Comparison of ENCODE assay signal across 24 cellular contexts in the genomic region with DNA sequence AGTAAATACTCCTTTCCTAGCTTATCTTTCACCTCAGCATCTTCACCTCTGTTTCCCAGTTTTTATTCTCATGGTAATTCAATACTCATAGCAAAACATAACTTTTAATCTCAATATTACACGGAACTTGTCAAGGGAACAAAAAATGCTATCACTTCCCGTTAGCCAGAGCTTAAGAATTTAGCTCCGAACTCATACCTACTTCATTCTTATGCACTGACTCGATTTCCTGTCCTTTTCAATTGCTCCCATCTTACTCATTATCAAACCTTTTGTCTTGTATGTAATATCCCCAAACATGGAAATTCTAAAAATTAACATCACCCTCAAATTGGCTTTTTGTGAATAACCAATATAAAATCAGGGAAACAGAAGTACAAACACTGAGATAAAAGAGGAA. TPM values are rescaled to one million over a fixed set of nuclear protein-coding genes. Genes with fewer than 3 reads are reported as not detected.
DNase-seq lines count a peak whose midpoint lies in the region; ATAC-seq, FAIRE-seq and TF ChIP-seq lines count a peak whose summit lies in the region.
"Had no signal": no experiment of that assay in that cellular context is flagged by ENCODE, and none has a peak within 500 bp of the region (broad histone marks: within the 10 kb centered on the region; RNA-seq: fewer than 3 reads in every experiment).

No MANE protein-coding gene starts in this region.

- H3K27me3 ChIP-seq in NT2/D1 (ENCODE audit: insufficient read depth, insufficient read length) (no peaks in the 10 kb centered on the region), small intestine (ENCODE audit: control insufficient read depth in 2 of 2, insufficient read depth in 2 of 2, low read length in 2 of 2) (no peaks in the 10 kb centered on the region), Karpas-422 (ENCODE audit: low read length) (no peaks in the 10 kb centered on the region)

- no peak overlapping the region for H3K4me3 Mint-ChIP-seq in stimulated activated naive B cell treated with anti-CD40 and anti-IgM and Interleukin-4, amounts not matched to agents 10 μg/mL and 1 μg/mL and 100 μg/mL, for 72 hours
- H3K4me3 Mint-ChIP-seq: effector memory CD8-positive, alpha-beta T cell; T-cell; type B pancreatic cell had no signal

- H3K4me2 ChIP-seq in Karpas-422 (ENCODE audit: low read depth, low read length, poor library complexity, severe bottlenecking), result no peak overlapping the region

- no peaks in the 10 kb centered on the region for H4K20me1 ChIP-seq in Karpas-422 (ENCODE audit: insufficient read depth, low read depth, low read length)

- no peaks in the 10 kb centered on the region for H3K9me2 ChIP-seq in Karpas-422 (replicated peaks; ENCODE audit: insufficient read depth, low read length)

- no peaks in the 10 kb centered on the region for H3K79me2 ChIP-seq in Karpas-422 (ENCODE audit: low read length)

- no peak overlapping the region for H3K27ac Mint-ChIP-seq in stimulated activated naive B cell treated with anti-CD40 and anti-IgM and Interleukin-4, amounts not matched to agents 10 μg/mL and 1 μg/mL and 100 μg/mL, for 72 hours
- H3K27ac Mint-ChIP-seq: effector memory CD8-positive, alpha-beta T cell; T-cell; type B pancreatic cell had no signal

- H3K27ac ChIP-seq in small intestine (ENCODE audit: low read depth in 1 of 2, low read length in 1 of 2) (no peak overlapping the region), Karpas-422 (ENCODE audit: low read length) (no peak overlapping the region)
- H3K27ac ChIP-seq: psoas muscle had no signal

- no peak for TF ChIP-seq CTCF in cardiac fibroblast (IDR thresholded peaks at IDR 0.05; ENCODE audit: low read depth, low read length)

- H3K9ac ChIP-seq in NT2/D1 (ENCODE audit: insufficient read length, low read depth) (no peak overlapping the region), Karpas-422 (ENCODE audit: low read length) (no peak overlapping the region)

- no peaks in the 10 kb centered on the region for H3K27me3 Mint-ChIP-seq in stimulated activated naive B cell treated with anti-CD40 and anti-IgM and Interleukin-4, amounts not matched to agents 10 μg/mL and 1 μg/mL and 100 μg/mL, for 72 hours
- H3K27me3 Mint-ChIP-seq: effector memory CD8-positive, alpha-beta T cell; T-cell; type B pancreatic cell had no signal

- no peaks in the 10 kb centered on the region for H3K4me1 ChIP-seq in NT2/D1 (ENCODE audit: insufficient read depth, insufficient read length)
- no peaks in the 10 kb centered on the region for H3K4me1 ChIP-seq in small intestine (ENCODE audit: control insufficient read depth in 2 of 2, insufficient read depth in 1 of 2, low read depth in 1 of 2, low read length in 1 of 2)
- H3K4me1 ChIP-seq in Karpas-422 (ENCODE audit: low read length), result peaks cover 7% of the 10 kb centered on the region
- H3K4me1 ChIP-seq: psoas muscle had no signal

- 85 to 90% (median 86%) methylated on average over 4 of the region's 4 CpGs for WGBS in small intestine, 3 donors

- H3K4me3 ChIP-seq in NT2/D1 (ENCODE audit: insufficient read length, low read depth), result no peak overlapping the region
- no peak overlapping the region for H3K4me3 ChIP-seq in cardiac fibroblast (replicated peaks in 1 of 2; ENCODE audit: low read depth in 2 of 2, low read length in 2 of 2)
- H3K4me3 ChIP-seq in small intestine (ENCODE audit: low read depth in 1 of 2, low read length in 2 of 2), result no peak overlapping the region
- no peak overlapping the region for H3K4me3 ChIP-seq in Karpas-422 (ENCODE audit: low read length)
- H3K4me3 ChIP-seq: psoas muscle had no signal

- H3K36me3 ChIP-seq in NT2/D1 (ENCODE audit: insufficient read depth, insufficient read length, low read length), result peaks cover 29% of the 10 kb centered on the region
- no peaks in the 10 kb centered on the region for H3K36me3 ChIP-seq in small intestine (ENCODE audit: control insufficient read depth in 2 of 2, insufficient read depth in 2 of 2, low read length in 2 of 2)
- H3K36me3 ChIP-seq in Karpas-422 (ENCODE audit: insufficient read depth, low read length), result peaks cover 37% of the 10 kb centered on the region; the same call in 1 of the 2 replicates

- H3K9me3 ChIP-seq in NT2/D1 (ENCODE audit: insufficient read depth, low read length), result no peaks in the 10 kb centered on the region
- H3K9me3 ChIP-seq in small intestine (ENCODE audit: control insufficient read depth, low read depth), result no peaks in the 10 kb centered on the region
- H3K9me3 ChIP-seq in Karpas-422 (ENCODE audit: low read length), result no peaks in the 10 kb centered on the region
- H3K9me3 ChIP-seq: psoas muscle had no signal

- no peak for FAIRE-seq in small intestine (lab: Jason Lieb, UNC)
- FAIRE-seq: HepG2 had no signal

- DNase-seq in EH (ENCODE audit: low read depth), result peak; percentile 77
- peak; percentile 0 for DNase-seq in NT2/D1 (ENCODE audit: low read depth, low spot score)
- peak; percentile 46 to 93 for DNase-seq in cardiac fibroblast (ENCODE audit: low read depth in 2 of 2)
- peak; percentile 76 for DNase-seq in kidney tubule cell (ENCODE audit: low spot score)
- DNase-seq in dedifferentiated amniotic fluid mesenchymal stem cell (ENCODE audit: extremely low spot score), result no peak
- DNase-seq in small intestine, result no peak
- DNase-seq in stimulated activated naive B cell treated with anti-CD40 and anti-IgM and Interleukin-4, amounts not matched to agents 10 μg/mL and 1 μg/mL and 100 μg/mL, for 72 hours, result no peak
- no peak for DNase-seq in Karpas-422
- DNase-seq: activated CD4-positive, alpha-beta T cell treated with anti-CD3 and anti-CD28 coated beads for 4 hours; activated T-cell treated with anti-CD3 and anti-CD28 coated beads, Interleukin-2, amount 50 U/mL, for 48 hours; effector memory CD8-positive, alpha-beta T cell; left colon; NCI-H1105 treated with DMSO at 0.1 percent for 48 hours; NCI-H345; psoas muscle; stimulated activated CD4-positive, alpha-beta T cell treated with anti-CD3 and anti-CD28 coated beads, Interleukin-2, amount 100 ng/mL, for 24 hours; T-cell had no signal

- H3K4me1 Mint-ChIP-seq in stimulated activated naive B cell treated with anti-CD40 and anti-IgM and Interleukin-4, amounts not matched to agents 10 μg/mL and 1 μg/mL and 100 μg/mL, for 72 hours, result peaks cover 3 to 4% of the 10 kb centered on the region in 2 donors
- H3K4me1 Mint-ChIP-seq: T-cell had no signal

- no peak overlapping the region for H2AFZ ChIP-seq in Karpas-422 (ENCODE audit: low read length)

- H3K9me3 Mint-ChIP-seq in stimulated activated naive B cell treated with anti-CD40 and anti-IgM and Interleukin-4, amounts not matched to agents 10 μg/mL and 1 μg/mL and 100 μg/mL, for 72 hours, result no peaks in the 10 kb centered on the region
- H3K9me3 Mint-ChIP-seq: effector memory CD8-positive, alpha-beta T cell; T-cell; type B pancreatic cell had no signal

- ATAC-seq in stimulated activated naive B cell treated with anti-CD40 and anti-IgM and Interleukin-4, amounts not matched to agents 10 μg/mL and 1 μg/mL and 100 μg/mL, for 72 hours (replicated peaks), result no peak
- ATAC-seq: effector memory CD8-positive, alpha-beta T cell; HepG2; left colon; psoas muscle; T-cell had no signal

- peaks cover 18 to 32% of the 10 kb centered on the region in 2 donors for H3K36me3 Mint-ChIP-seq in stimulated activated naive B cell treated with anti-CD40 and anti-IgM and Interleukin-4, amounts not matched to agents 10 μg/mL and 1 μg/mL and 100 μg/mL, for 72 hours

RNA-seq across cellular contexts. Expression of gene MYEF2, which starts 28.2 kb away (rescaled TPM):
- polyA plus RNA-seq in small intestine, result 1 to 10 TPM; 1.1 to 6.9 (median 2.2) TPM
- total RNA-seq in Karpas-422 (2014; rRNA removed; shearing (Covaris generic); ENCODE audit: low replicate concordance), result 50.0 and 53.8 TPM in 2 replicates

RNA-seq across cellular contexts. Expression of gene SLC24A5, which starts 29.1 kb away (rescaled TPM):
- polyA plus RNA-seq in small intestine, result under 1 TPM in 1 of 3 donors, not detected in 2; 0.03 TPM
- total RNA-seq in Karpas-422 (2014; rRNA removed; shearing (Covaris generic); ENCODE audit: low replicate concordance), result not detected in 2 replicates
- total RNA-seq: G401, H4, HepG2, left colon, myocyte, OCI-LY7, psoas muscle, T-cell had no signal
- polyA plus RNA-seq: BJ, HepG2, psoas muscle had no signal

RNA-seq across cellular contexts. Expression of gene CTXN2, which starts 41.6 kb away (rescaled TPM):
- polyA plus RNA-seq in small intestine, result under 1 TPM in 1 of 3 donors, not detected in 2; 0.46 TPM
- not detected in 2 replicates for total RNA-seq in Karpas-422 (2014; rRNA removed; shearing (Covaris generic); ENCODE audit: low replicate concordance)
- total RNA-seq: G401, H4, HepG2, left colon, myocyte, psoas muscle, T-cell had no signal
- polyA plus RNA-seq: BJ, HepG2, psoas muscle had no signal

RNA-seq across cellular contexts. Expression of gene SLC12A1, which starts 56.2 kb away (rescaled TPM):
- polyA plus RNA-seq in small intestine, result under 1 TPM in 1 of 3 donors, not detected in 2; 0.06 TPM
- not detected in 2 replicates for total RNA-seq in Karpas-422 (2014; rRNA removed; shearing (Covaris generic); ENCODE audit: low replicate concordance)
- total RNA-seq: G401, H4, HepG2, left colon, myocyte, OCI-LY7, psoas muscle, T-cell had no signal
- polyA plus RNA-seq: BJ, HepG2, psoas muscle had no signal

Comparison
In these comparisons a context has a peak if more than half of its experiments do, and no peak if none do; other contexts are left out.
1. DNase-seq: peak in EH (single experiment), NT2/D1 (single experiment), cardiac fibroblast (2 of 2) and kidney tubule cell (single experiment); none in dedifferentiated amniotic fluid mesenchymal stem cell (single experiment), small intestine (single experiment), stimulated activated naive B cell treated with anti-CD40 and anti-IgM and Interleukin-4, amounts not matched to agents 10 μg/mL and 1 μg/mL and 100 μg/mL, for 72 hours (single experiment) and Karpas-422 (single experiment).